Comparison of ENCODE assay signal across 17 cellular contexts in the genomic region with DNA sequence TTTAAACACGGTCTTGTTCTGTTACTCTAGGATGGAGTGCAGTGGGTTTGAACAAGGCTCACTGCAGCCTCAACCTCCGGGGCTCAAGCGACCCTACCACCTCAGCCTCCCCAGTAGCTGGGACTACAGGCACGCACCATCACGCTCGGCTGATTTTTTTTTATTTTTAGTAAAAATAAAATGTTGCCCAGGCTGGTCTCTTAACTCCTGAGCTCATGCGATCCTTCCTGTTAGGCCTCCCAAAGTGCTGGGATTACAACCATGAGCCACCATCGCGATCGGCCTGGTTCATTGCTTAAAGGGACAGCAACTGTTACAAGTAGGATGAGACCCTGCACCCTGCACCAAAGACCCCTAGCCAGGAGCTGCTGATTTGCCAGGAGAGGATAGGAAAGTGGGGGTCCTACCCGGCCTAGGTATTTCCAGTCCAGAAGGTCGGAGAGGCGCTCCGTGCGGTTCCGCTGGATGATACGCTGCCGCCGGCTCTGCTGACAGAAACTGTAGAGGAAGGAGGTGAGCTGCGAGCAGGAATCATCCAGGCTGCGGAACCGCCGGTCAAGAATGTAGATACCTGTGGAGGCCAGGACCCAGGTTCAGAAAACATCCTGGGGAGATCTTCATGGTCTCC. TPM values are rescaled to one million over a fixed set of nuclear protein-coding genes. Genes with fewer than 3 reads are reported as not detected.
A peak's percentile ranks its signal among the peaks of the same experiment; 100 is the strongest.
DNase-seq lines count a peak whose midpoint lies in the region; ATAC-seq, FAIRE-seq and TF ChIP-seq lines count a peak whose summit lies in the region.
"Had no signal": no experiment of that assay in that cellular context is flagged by ENCODE, and none has a peak within 500 bp of the region (broad histone marks: within the 10 kb centered on the region; RNA-seq: fewer than 3 reads in every experiment).

No MANE protein-coding gene starts in this region.

- POLR2A ChIA-PET in PC-3 (lab: Charles Lee; ENCODE audit: unreplicated experiment): interaction anchor here (0.6 kb wide), 2 partner anchors 23 to 139 kb away, joined by 3 to 6 read pairs; a partner anchor contains a TSS

- FAIRE-seq in astrocyte (lab: Jason Lieb, UNC): no peak

- H3K79me2 ChIP-seq in GM23338 (replicated peaks; ENCODE audit: insufficient read depth) (peaks cover 15% of the 10 kb centered on the region), astrocyte (ENCODE audit: insufficient read depth, low read length) (peaks cover 19% of the 10 kb centered on the region), PC-3 (ENCODE audit: low read length) (peaks cover 13% of the 10 kb centered on the region)

- peaks cover 44% of the 10 kb centered on the region for H3K4me1 ChIP-seq in BLaER1
- peaks cover 4% of the 10 kb centered on the region; the same call in 1 of the 2 replicates for H3K4me1 ChIP-seq in GM23338 (ENCODE audit: insufficient read depth)
- H3K4me1 ChIP-seq in astrocyte (ENCODE audit: insufficient read depth, low read length): peaks cover 14% of the 10 kb centered on the region
- peaks cover 2% of the 10 kb centered on the region in 2 donors for H3K4me1 ChIP-seq in neuronal stem cell (ENCODE audit: control insufficient read depth in 2 of 2, insufficient read depth in 1 of 2, low read depth in 1 of 2, low read length in 2 of 2)
- H3K4me1 ChIP-seq in PC-3 (ENCODE audit: insufficient read depth, low read length): peaks cover 7% of the 10 kb centered on the region

- H2BK15ac ChIP-seq in neuronal stem cell (ENCODE audit: low read length): no peak overlapping the region

- H3K14ac ChIP-seq in neuronal stem cell (ENCODE audit: low read length): no peak overlapping the region

- H3F3A ChIP-seq in GM23338 (replicated peaks; ENCODE audit: low read depth) (peaks cover 37% of the 10 kb centered on the region), PC-3 (ENCODE audit: low read length, unreplicated experiment) (no peaks in the 10 kb centered on the region)

- ATAC-seq in GM23338: no peak
- ATAC-seq in GM21515 (IDR thresholded peaks at IDR 0.05; ENCODE audit: unreplicated experiment): no peak
- ATAC-seq in activated CD4-positive, CD25-positive, alpha-beta regulatory T cell treated with anti-CD3 and anti-CD28 coated beads, Interleukin-2, amount 50 U/mL, for 24 hours: no peak
- no peak for ATAC-seq in PC-3

- no TSS peak for BruUV-seq in PC-3 (replicated peaks; lab: Mats Ljungman, UMichigan)

- no peak overlapping the region for H2BK5ac ChIP-seq in neuronal stem cell (ENCODE audit: low read length)

- no peaks in the 10 kb centered on the region for H3K9me2 ChIP-seq in GM23338 (ENCODE audit: insufficient read depth)
- H3K9me2 ChIP-seq in PC-3 (replicated peaks; ENCODE audit: low read length): no peaks in the 10 kb centered on the region

- H3K4ac ChIP-seq in neuronal stem cell (ENCODE audit: low read length): no peak overlapping the region

- CTCF ChIA-PET in PC-3 (lab: Charles Lee): interaction anchor here (0.9 kb wide), 1 partner anchor 127 kb away, joined by 4 read pairs; no protein-coding TSS in a partner anchor

- H4K91ac ChIP-seq in neuronal stem cell (ENCODE audit: low read depth, low read length, poor library complexity): no peak overlapping the region

- H3K36me3 ChIP-seq in BLaER1: peaks cover 86% of the 10 kb centered on the region
- peaks cover 13% of the 10 kb centered on the region for H3K36me3 ChIP-seq in GM23338 (ENCODE audit: insufficient read depth)
- H3K36me3 ChIP-seq in astrocyte (ENCODE audit: insufficient read depth, low read length): peaks cover 15% of the 10 kb centered on the region
- H3K36me3 ChIP-seq in neuronal stem cell (replicated peaks in 1 of 2; ENCODE audit: control insufficient read depth in 2 of 2, insufficient read depth in 2 of 2, low read length in 2 of 2): peaks cover 36 to 74% of the 10 kb centered on the region in 2 donors
- peaks cover 17% of the 10 kb centered on the region; the same call in 1 of the 2 replicates for H3K36me3 ChIP-seq in PC-3 (ENCODE audit: low read depth, low read length)

- H2AFZ ChIP-seq in GM23338: no peak overlapping the region
- H2AFZ ChIP-seq in astrocyte (ENCODE audit: low read depth, low read length): no peak overlapping the region
- H2AFZ ChIP-seq in neuronal stem cell (ENCODE audit: low read length): peak overlapping the region; percentile 61
- no peak overlapping the region for H2AFZ ChIP-seq in PC-3 (ENCODE audit: low read length)
- H2AFZ ChIP-seq: hepatocyte, parathyroid adenoma had no signal

- no peak overlapping the region for H3K9ac ChIP-seq in BLaER1
- peak overlapping the region; percentile 21 for H3K9ac ChIP-seq in astrocyte (ENCODE audit: low read length)
- no peak overlapping the region for H3K9ac ChIP-seq in neuronal stem cell (ENCODE audit: low read depth, low read length, poor library complexity)
- no peak overlapping the region for H3K9ac ChIP-seq in PC-3 (ENCODE audit: low read length)
- H3K9ac ChIP-seq: parathyroid adenoma had no signal

- peaks cover 34% of the 10 kb centered on the region for H4K20me1 ChIP-seq in BLaER1
- peaks cover 11% of the 10 kb centered on the region for H4K20me1 ChIP-seq in GM23338 (replicated peaks; ENCODE audit: insufficient read depth)
- peaks cover 52% of the 10 kb centered on the region for H4K20me1 ChIP-seq in astrocyte (ENCODE audit: insufficient read depth, low read length)
- H4K20me1 ChIP-seq in PC-3 (ENCODE audit: low read length): 0 out of 2 replicates have a peak, but pooled peaks cover 5% of the 10 kb centered on the region

- H3K4me2 ChIP-seq in BLaER1 (peak overlapping the region; percentile 49), GM23338 (peak overlapping the region; percentile 48; the same call in 1 of the 2 replicates), astrocyte (ENCODE audit: low read length) (no peak overlapping the region), neuronal stem cell (ENCODE audit: insufficient read depth, low read length, poor library complexity, severe bottlenecking) (no peak overlapping the region), PC-3 (ENCODE audit: low read length) (no peak overlapping the region)
- H3K4me2 ChIP-seq: hepatocyte had no signal

- H3K4me3 Mint-ChIP-seq in GM23338 (no peak overlapping the region; the same call in 2 of the 3 replicates), astrocyte (ENCODE audit: unreplicated experiment) (no peak overlapping the region)
- H3K4me3 Mint-ChIP-seq: immature natural killer cell; naive thymus-derived CD8-positive, alpha-beta T cell had no signal

- peaks cover 3% of the 10 kb centered on the region for H3K79me1 ChIP-seq in neuronal stem cell (ENCODE audit: low read depth, low read length)

- H2BK120ac ChIP-seq in neuronal stem cell (ENCODE audit: low read depth, low read length): no peak overlapping the region

- H3K4me3 ChIP-seq in BLaER1: no peak overlapping the region
- H3K4me3 ChIP-seq in GM23338: no peak overlapping the region
- no peak overlapping the region for H3K4me3 ChIP-seq in astrocyte (ENCODE audit: insufficient read depth, low read depth, low read length)
- no peak overlapping the region for H3K4me3 ChIP-seq in neuronal stem cell (ENCODE audit: low read length in 2 of 2)
- no peak overlapping the region for H3K4me3 ChIP-seq in PC-3 (ENCODE audit: low read length)
- H3K4me3 ChIP-seq: hepatocyte, spleen had no signal

- intact Hi-C loops in PC-3 (cut with micrococcal nuclease): no loop called here

- H3K23ac ChIP-seq in neuronal stem cell (ENCODE audit: low read depth, low read length, poor library complexity): no peak overlapping the region

- H3K27ac Mint-ChIP-seq in GM23338: no peak overlapping the region
- H3K27ac Mint-ChIP-seq in astrocyte (ENCODE audit: unreplicated experiment): no peak overlapping the region
- H3K27ac Mint-ChIP-seq: immature natural killer cell had no signal

- H4K8ac ChIP-seq in neuronal stem cell (ENCODE audit: low read depth, low read length): no peak overlapping the region

- TF ChIP-seq CTCF in GM23338 (conservative IDR thresholded peaks at IDR 0.05; ENCODE audit: low read depth in 2 of 2): no peak
- TF ChIP-seq CTCF in astrocyte (IDR thresholded peaks at IDR 0.05; ENCODE audit: insufficient read depth, low read depth, low read length): no peak
- no peak for TF ChIP-seq CTCF in PC-3 (conservative IDR thresholded peaks at IDR 0.05; ENCODE audit: low read depth, low read length)

- no CpG with 5 or more reads among the region's 23 CpGs for WGBS in neuronal stem cell (ENCODE audit: extremely low coverage in 2 of 2, insufficient read length in 2 of 2, insufficient replicate concordance in 1 of 2), 2 donors

- H3K9me3 ChIP-seq in BLaER1 (no peaks in the 10 kb centered on the region), astrocyte (ENCODE audit: insufficient read depth, low read depth, low read length) (no peaks in the 10 kb centered on the region), neuronal stem cell (replicated peaks in 1 of 2; ENCODE audit: control insufficient read depth in 2 of 2, insufficient read depth in 1 of 2, low read depth in 1 of 2, low read length in 2 of 2) (peaks cover 0 to 8% of the 10 kb centered on the region in 2 donors), PC-3 (ENCODE audit: low read length) (no peaks in the 10 kb centered on the region)
- H3K9me3 ChIP-seq: spleen had no signal

- H3K27me3 Mint-ChIP-seq in GM23338 (ENCODE audit: insufficient read depth, low read depth, poor library complexity) (peaks cover 34% of the 10 kb centered on the region), astrocyte (ENCODE audit: low read depth, unreplicated experiment) (no peaks in the 10 kb centered on the region)
- H3K27me3 Mint-ChIP-seq: CD4-positive, alpha-beta T cell; naive thymus-derived CD8-positive, alpha-beta T cell had no signal

- H3K27me3 ChIP-seq in BLaER1 (no peaks in the 10 kb centered on the region), GM23338 (ENCODE audit: insufficient read depth) (no peaks in the 10 kb centered on the region), astrocyte (ENCODE audit: insufficient read depth, low read length) (no peaks in the 10 kb centered on the region), neuronal stem cell (ENCODE audit: control insufficient read depth in 3 of 3, insufficient read depth in 3 of 3, low read depth in 1 of 3, low read length in 3 of 3) (no peaks in the 10 kb centered on the region), PC-3 (ENCODE audit: low read length) (no peaks in the 10 kb centered on the region)
- H3K27me3 ChIP-seq: brain microvascular endothelial cell, hepatocyte, spleen had no signal

- H2BK12ac ChIP-seq in neuronal stem cell (ENCODE audit: low read length): no peak overlapping the region

- H3K36me3 Mint-ChIP-seq in GM23338 (ENCODE audit: low read depth): peaks cover 53% of the 10 kb centered on the region
- H3K36me3 Mint-ChIP-seq in astrocyte (ENCODE audit: low read depth, unreplicated experiment): peaks cover 39% of the 10 kb centered on the region

- H3K27ac ChIP-seq in BLaER1: no peak overlapping the region
- peak overlapping the region; percentile 66; the same call in 1 of the 2 replicates for H3K27ac ChIP-seq in GM23338 (ENCODE audit: low read depth)
- H3K27ac ChIP-seq in astrocyte (ENCODE audit: low read depth, low read length): no peak overlapping the region
- H3K27ac ChIP-seq in neuronal stem cell (replicated peaks; ENCODE audit: low read length): no peak overlapping the region
- H3K27ac ChIP-seq in PC-3 (ENCODE audit: low read length): no peak overlapping the region
- H3K27ac ChIP-seq: brain microvascular endothelial cell, hepatocyte, parathyroid adenoma had no signal

- DNase-seq in GM23338 (ENCODE audit: low spot score): no peak
- no peak for DNase-seq in astrocyte (ENCODE audit: low read depth)
- no peak for DNase-seq in neuronal stem cell (ENCODE audit: low spot score)
- no peak for DNase-seq in AG08396 (ENCODE audit: low spot score)
- no peak for DNase-seq in PC-3
- DNase-seq: DMS 273 treated with DMSO at 0.1 percent for 48 hours had no signal

- H2AK5ac ChIP-seq in neuronal stem cell (ENCODE audit: low read depth, low read length): peak overlapping the region; percentile 21

- peaks cover 13% of the 10 kb centered on the region for H3K9me3 Mint-ChIP-seq in GM23338
- H3K9me3 Mint-ChIP-seq in astrocyte (ENCODE audit: unreplicated experiment): no peaks in the 10 kb centered on the region
- H3K9me3 Mint-ChIP-seq: CD4-positive, alpha-beta T cell; immature natural killer cell; naive thymus-derived CD8-positive, alpha-beta T cell had no signal

- H3K4me1 Mint-ChIP-seq in GM23338 (peaks cover 17% of the 10 kb centered on the region), astrocyte (ENCODE audit: low read depth, unreplicated experiment) (peaks cover 13% of the 10 kb centered on the region)

- H3K18ac ChIP-seq in neuronal stem cell (ENCODE audit: low read length): no peak overlapping the region

RNA-seq across cellular contexts. Expression of a gene that starts 5.1 kb away (rescaled TPM):
- 1,625 and 2,064 TPM in 2 replicates for total RNA-seq in GM23338 (2014; rRNA removed; shearing (Covaris generic))
- polyA plus RNA-seq in GM23338 (2016; fragmentation: Nextera tagmentation; extraction: Ambion mirVana): 5,278 and 5,436 TPM in 2 replicates
- total RNA-seq in astrocyte: 3,402 and 4,020 TPM in 2 replicates
- 2,949 TPM for polyA plus RNA-seq in neuronal stem cell (2013, experiment 1 of 2)
- polyA plus RNA-seq in neuronal stem cell (2013, experiment 2 of 2): 2,579 TPM
- total RNA-seq in PC-3 (2014; rRNA removed): 1,109 and 1,250 TPM in 2 replicates

RNA-seq across cellular contexts. Expression of a gene that starts 15.6 kb away (rescaled TPM):
- total RNA-seq in GM23338 (2014; rRNA removed; shearing (Covaris generic)): 184 and 261 TPM in 2 replicates
- 168 and 179 TPM in 2 replicates for polyA plus RNA-seq in GM23338 (2016; fragmentation: Nextera tagmentation; extraction: Ambion mirVana)
- total RNA-seq in astrocyte (169 and 174 TPM in 2 replicates), PC-3 (2014; rRNA removed) (43.0 and 44.8 TPM in 2 replicates)
- 66.4 TPM for polyA plus RNA-seq in neuronal stem cell (2013, experiment 1 of 2)
- polyA plus RNA-seq in neuronal stem cell (2013, experiment 2 of 2): 63.3 TPM

RNA-seq across cellular contexts. Expression of a gene that starts 22.9 kb away (rescaled TPM):
- total RNA-seq in GM23338 (2014; rRNA removed; shearing (Covaris generic)): 23.1 and 28.9 TPM in 2 replicates
- polyA plus RNA-seq in GM23338 (2016; fragmentation: Nextera tagmentation; extraction: Ambion mirVana): 15.9 and 19.9 TPM in 2 replicates
- total RNA-seq in astrocyte (86.0 and 86.8 TPM in 2 replicates), PC-3 (2014; rRNA removed) (38.6 and 54.0 TPM in 2 replicates)
- polyA plus RNA-seq in neuronal stem cell (2013, experiment 1 of 2): 17.7 TPM
- 16.4 TPM for polyA plus RNA-seq in neuronal stem cell (2013, experiment 2 of 2)

RNA-seq across cellular contexts. Expression of a gene that starts 23.4 kb away (rescaled TPM):
- 222 and 252 TPM in 2 replicates for total RNA-seq in GM23338 (2014; rRNA removed; shearing (Covaris generic))
- 194 and 196 TPM in 2 replicates for polyA plus RNA-seq in GM23338 (2016; fragmentation: Nextera tagmentation; extraction: Ambion mirVana)
- total RNA-seq in astrocyte (105 and 106 TPM in 2 replicates), PC-3 (2014; rRNA removed) (291 and 421 TPM in 2 replicates)
- polyA plus RNA-seq in neuronal stem cell (2013, experiment 1 of 2): 76.7 TPM
- polyA plus RNA-seq in neuronal stem cell (2013, experiment 2 of 2): 72.0 TPM

RNA-seq across cellular contexts. Expression of a gene that starts 36.8 kb away (rescaled TPM):
- total RNA-seq in GM23338 (2014; rRNA removed; shearing (Covaris generic)): 0.69 and 0.78 TPM in 2 replicates
- polyA plus RNA-seq in GM23338 (2016; fragmentation: Nextera tagmentation; extraction: Ambion mirVana): 4.7 and 8.4 TPM in 2 replicates
- total RNA-seq in astrocyte: 0.45 TPM in 1 of 2 replicates, not detected in the other
- 0.81 TPM for polyA plus RNA-seq in neuronal stem cell (2013, experiment 1 of 2)
- 0.93 TPM for polyA plus RNA-seq in neuronal stem cell (2013, experiment 2 of 2)
- 1.6 and 1.8 TPM in 2 replicates for total RNA-seq in PC-3 (2014; rRNA removed)
- polyA plus RNA-seq: right cardiac atrium had no signal

Comparison
In these comparisons a context has a peak if more than half of its experiments do, and no peak if none do; other contexts are left out.
1. H3K4me2 ChIP-seq: peak in BLaER1 (single experiment) and GM23338 (single experiment); none in astrocyte (single experiment), neuronal stem cell (single experiment) and PC-3 (single experiment).